Comparison of ENCODE assay signal across 13 cellular contexts in the genomic region with DNA sequence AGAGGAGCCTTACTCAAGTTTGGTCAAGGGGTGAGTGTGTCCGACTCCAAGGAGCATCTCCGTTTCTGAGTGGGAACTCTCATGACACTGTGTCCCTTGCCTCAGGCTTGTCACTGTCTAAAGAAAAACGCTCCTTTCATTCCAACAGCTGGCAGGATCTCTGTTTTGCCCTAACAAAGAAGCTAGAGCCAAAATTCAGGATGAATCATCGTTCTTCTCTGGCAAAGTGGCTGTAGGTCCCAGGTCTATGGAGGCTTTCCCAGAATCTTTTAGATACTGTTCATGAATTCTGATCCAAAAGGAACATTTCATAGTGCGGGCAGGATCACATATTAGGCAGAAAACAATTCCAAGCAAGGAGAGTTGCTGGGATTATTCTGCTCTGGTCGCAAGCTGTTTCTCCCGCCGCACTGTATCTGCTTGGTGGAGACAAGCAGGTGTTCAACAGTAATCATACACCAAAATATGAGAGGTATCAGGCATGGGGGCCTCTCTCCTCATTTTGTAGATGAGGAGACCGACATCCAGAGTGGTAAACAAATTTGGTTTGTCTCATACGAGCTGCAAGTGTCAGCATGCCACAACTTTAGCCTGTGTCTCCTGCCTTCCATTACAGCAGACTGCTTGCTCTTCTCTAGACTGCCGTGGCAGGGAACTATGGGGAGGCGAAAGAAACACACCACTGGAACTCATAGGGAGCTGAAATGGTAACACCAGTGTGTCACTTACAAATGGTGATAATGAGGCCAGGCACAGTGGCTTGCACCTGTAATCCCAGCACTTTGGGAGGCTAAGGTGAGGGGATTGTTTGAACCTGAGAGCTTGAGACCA.
DNase-seq lines count a peak whose midpoint lies in the region; ATAC-seq, FAIRE-seq and TF ChIP-seq lines count a peak whose summit lies in the region.
"Had no signal": no experiment of that assay in that cellular context is flagged by ENCODE, and none has a peak within 500 bp of the region (broad histone marks: within the 10 kb centered on the region; RNA-seq: fewer than 3 reads in every experiment).

No MANE protein-coding gene starts in this region.

- peaks cover 30% of the 10 kb centered on the region for H3K27me3 Mint-ChIP-seq in T-helper 17 cell
- H3K27me3 Mint-ChIP-seq in T-cell, result peaks cover 6 to 10% of the 10 kb centered on the region in 2 donors
- H3K27me3 Mint-ChIP-seq: stimulated activated naive CD8-positive, alpha-beta T cell treated with anti-CD3 and anti-CD28 coated beads, Interleukin-15, amount 100 ng/mL, for 72 hours had no signal

- no peak for TF ChIP-seq POLR2A in gastrocnemius medialis (IDR thresholded peaks at IDR 0.05)

- in situ Hi-C loops in gastrocnemius medialis (cut with MboI; ENCODE audit: low sequenced_read_pairs in 4 of 4), result loop anchor here in 3 of 4 donors (10.0 to 25.0 kb wide), 3 partner anchors 63 to 1215 kb away; partner anchors contain the start of gene ENTREP1 (in 1 of the 3)

- H3K4me1 Mint-ChIP-seq in T-helper 17 cell (no peaks in the 10 kb centered on the region), T-cell (no peaks in the 10 kb centered on the region)
- H3K4me1 Mint-ChIP-seq: activated CD4-positive, alpha-beta T cell treated with anti-CD3 and anti-CD28 coated beads, Interleukin-2, amount 10 ng/mL, durations not matched to agents 7 days and 5 days; CD14-positive monocyte; stimulated activated naive CD8-positive, alpha-beta T cell treated with anti-CD3 and anti-CD28 coated beads, Interleukin-15, amount 100 ng/mL, for 72 hours had no signal

- H3K27ac ChIP-seq in left ventricle myocardium inferior (replicated peaks) (peak overlapping the region; percentile 90), gastrocnemius medialis (peak overlapping the region; percentile 80 to 97 (median 88))
- H3K27ac ChIP-seq: brain microvascular endothelial cell had no signal

- intact Hi-C loops in left ventricle myocardium inferior (cut with micrococcal nuclease), result no loop called here
- intact Hi-C loops in gastrocnemius medialis (cut with DNase I; ENCODE audit: low total_unique reads), result loop anchor here (2.0 to 10.0 kb wide), 3 partner anchors 17 to 123 kb away; partner anchors contain the start of gene ENTREP1

- H3K4me1 ChIP-seq in left ventricle myocardium inferior (peaks cover 37% of the 10 kb centered on the region), gastrocnemius medialis (peaks cover 6 to 21% of the 10 kb centered on the region in 2 donors)

- ATAC-seq in gastrocnemius medialis, result peak; percentile 93 to 95
- ATAC-seq in T-helper 17 cell, result no peak
- ATAC-seq in T-cell (replicated peaks in 1 of 4), result no peak
- ATAC-seq: stimulated activated naive CD8-positive, alpha-beta T cell treated with anti-CD3 and anti-CD28 coated beads, Interleukin-15, amount 100 ng/mL, for 72 hours had no signal

- peak; percentile 41 for DNase-seq in M059J (ENCODE audit: low read depth)
- DNase-seq in bronchial epithelial cell (ENCODE audit: low read depth), result peak; percentile 33
- no peak for DNase-seq in left ventricle myocardium inferior
- DNase-seq in gastrocnemius medialis, result peak; percentile 76 to 78
- DNase-seq in T-helper 17 cell, result no peak
- DNase-seq in NCI-H774 (lab: John Stamatoyannopoulos, UW), result no peak
- DNase-seq in T-cell, result no peak
- no peak for DNase-seq in NCI-H748 treated with DMSO at 0.1 percent for 48 hours (lab: John Stamatoyannopoulos, UW)
- DNase-seq: activated CD4-positive, alpha-beta T cell treated with anti-CD3 and anti-CD28 coated beads, Interleukin-2, amount 10 ng/mL, durations not matched to agents 7 days and 5 days; brain microvascular endothelial cell; NCI-H2227 treated with DMSO at 0.1 percent for 48 hours; stimulated activated naive CD8-positive, alpha-beta T cell treated with anti-CD3 and anti-CD28 coated beads, Interleukin-15, amount 100 ng/mL, for 72 hours had no signal

- H3K9me3 ChIP-seq in left ventricle myocardium inferior (replicated peaks) (peaks cover 3% of the 10 kb centered on the region), gastrocnemius medialis (no peaks in the 10 kb centered on the region), T-helper 17 cell (ENCODE audit: control insufficient read depth, low read length, poor library complexity, severe bottlenecking) (no peaks in the 10 kb centered on the region)

- no peak for TF ChIP-seq CTCF in bronchial epithelial cell (IDR thresholded peaks at IDR 0.05; ENCODE audit: insufficient read depth, low read length, severe bottlenecking)
- TF ChIP-seq CTCF in left ventricle myocardium inferior (IDR thresholded peaks at IDR 0.05; ENCODE audit: borderline replicate concordance), result no peak
- no peak for TF ChIP-seq CTCF in gastrocnemius medialis (IDR thresholded peaks at IDR 0.05 in 4 of 5, conservative IDR thresholded peaks at IDR 0.05 in 1 of 5)

- FAIRE-seq in bronchial epithelial cell (lab: Jason Lieb, UNC), result no peak

- POLR2A ChIA-PET in T-cell (lab: Charles Lee), result no interaction called here

- H3K4me3 Mint-ChIP-seq in T-helper 17 cell, result no peak overlapping the region
- no peak overlapping the region for H3K4me3 Mint-ChIP-seq in T-cell
- H3K4me3 Mint-ChIP-seq: activated CD4-positive, alpha-beta T cell treated with anti-CD3 and anti-CD28 coated beads, Interleukin-2, amount 10 ng/mL, durations not matched to agents 7 days and 5 days; CD14-positive monocyte; stimulated activated naive CD8-positive, alpha-beta T cell treated with anti-CD3 and anti-CD28 coated beads, Interleukin-15, amount 100 ng/mL, for 72 hours had no signal

- peaks cover 2% of the 10 kb centered on the region for H3K36me3 Mint-ChIP-seq in T-helper 17 cell (ENCODE audit: low read depth)
- no peaks in the 10 kb centered on the region for H3K36me3 Mint-ChIP-seq in T-cell
- H3K36me3 Mint-ChIP-seq: CD14-positive monocyte had no signal

- no peaks in the 10 kb centered on the region for H3K36me3 ChIP-seq in bronchial epithelial cell (ENCODE audit: control insufficient read depth, insufficient read depth, low read length)
- H3K36me3 ChIP-seq in left ventricle myocardium inferior, result no peaks in the 10 kb centered on the region
- no peaks in the 10 kb centered on the region for H3K36me3 ChIP-seq in gastrocnemius medialis
- H3K36me3 ChIP-seq: brain microvascular endothelial cell had no signal

- CTCF ChIA-PET in T-cell (lab: Charles Lee), result no interaction called here

- H3K27me3 ChIP-seq in bronchial epithelial cell (ENCODE audit: control insufficient read depth, insufficient read depth, low read length) (no peaks in the 10 kb centered on the region), left ventricle myocardium inferior (ENCODE audit: low read depth) (no peaks in the 10 kb centered on the region), gastrocnemius medialis (no peaks in the 10 kb centered on the region)
- H3K27me3 ChIP-seq: brain microvascular endothelial cell had no signal

- H3K27ac Mint-ChIP-seq in T-helper 17 cell (no peak overlapping the region), T-cell (no peak overlapping the region)
- H3K27ac Mint-ChIP-seq: activated CD4-positive, alpha-beta T cell treated with anti-CD3 and anti-CD28 coated beads, Interleukin-2, amount 10 ng/mL, durations not matched to agents 7 days and 5 days; CD14-positive monocyte; stimulated activated naive CD8-positive, alpha-beta T cell treated with anti-CD3 and anti-CD28 coated beads, Interleukin-15, amount 100 ng/mL, for 72 hours had no signal

- H3K4me3 ChIP-seq in bronchial epithelial cell (ENCODE audit: low read depth, low read length), result no peak overlapping the region
- peak overlapping the region; percentile 20 for H3K4me3 ChIP-seq in left ventricle myocardium inferior
- peak overlapping the region; percentile 29 to 42 (median 38) for H3K4me3 ChIP-seq in gastrocnemius medialis

- H3K9me3 Mint-ChIP-seq in T-cell, result peaks cover 0 to 3% (median 0%) of the 10 kb centered on the region in 3 donors
- H3K9me3 Mint-ChIP-seq: activated CD4-positive, alpha-beta T cell treated with anti-CD3 and anti-CD28 coated beads, Interleukin-2, amount 10 ng/mL, durations not matched to agents 7 days and 5 days; stimulated activated naive CD8-positive, alpha-beta T cell treated with anti-CD3 and anti-CD28 coated beads, Interleukin-15, amount 100 ng/mL, for 72 hours had no signal

Comparison
In these comparisons a context has a peak if more than half of its experiments do, and no peak if none do; other contexts are left out.
1. DNase-seq: peak in M059J (single experiment), bronchial epithelial cell (single experiment) and gastrocnemius medialis (2 of 2); none in left ventricle myocardium inferior (single experiment), T-helper 17 cell (0 of 3), NCI-H774 (single experiment), T-cell (0 of 34) and NCI-H748 treated with DMSO at 0.1 percent for 48 hours (single experiment).
2. ATAC-seq: peak in gastrocnemius medialis (2 of 2); none in T-helper 17 cell (single experiment) and T-cell (0 of 4).